9 cellular contexts compared by ENCODE assay signal in genomic region chr7:114663502-114663901, GRCh38.
DNase-seq lines count a peak whose midpoint lies in the region; ATAC-seq and TF ChIP-seq lines count a peak whose summit lies in the region.
"Had no signal": no experiment of that assay in that cellular context is flagged by ENCODE, and none has a peak within 500 bp of the region (broad histone marks: within the 10 kb centered on the region; RNA-seq: fewer than 3 reads in every experiment).

No MANE protein-coding gene starts in this region.

- peak; percentile 38 for DNase-seq in NCI-H146 treated with DMSO at 0.1 percent for 48 hours (lab: John Stamatoyannopoulos, UW; ENCODE audit: unreplicated experiment)
- peak; percentile 59 for DNase-seq in astrocyte of the spinal cord (ENCODE audit: low read depth, low spot score)
- DNase-seq in neural progenitor cell (ENCODE audit: low spot score): peak; percentile 34
- no peak for DNase-seq in stimulated activated naive CD4-positive, alpha-beta T cell treated with Interleukin-2 at 50 U/mL for 16 hours (lab: John Stamatoyannopoulos, UW)
- DNase-seq in activated CD4-positive, CD25-positive, alpha-beta regulatory T cell treated with anti-CD3 and anti-CD28 coated beads, Interleukin-2, amount 50 U/mL, for 72 hours: no peak

- no peaks in the 10 kb centered on the region for H3K9me3 ChIP-seq in neural progenitor cell (ENCODE audit: low read depth)

- H3K9ac ChIP-seq in neural progenitor cell: no peak overlapping the region

- no peaks in the 10 kb centered on the region for H3K27me3 Mint-ChIP-seq in neural progenitor cell (ENCODE audit: insufficient read depth, low read depth)

- no peak overlapping the region for H3K27ac ChIP-seq in neural progenitor cell

- TF ChIP-seq CTCF in astrocyte of the spinal cord (IDR thresholded peaks at IDR 0.05; ENCODE audit: low read depth, low read length): peak; percentile 47
- TF ChIP-seq CTCF in neural progenitor cell (IDR thresholded peaks at IDR 0.05): peak; percentile 59

- no peak overlapping the region for H3K4me3 Mint-ChIP-seq in neural progenitor cell

- no peak overlapping the region for H3K4me3 ChIP-seq in astrocyte of the spinal cord (ENCODE audit: low read depth, low read length)
- H3K4me3 ChIP-seq in neural progenitor cell: no peak overlapping the region
- H3K4me3 ChIP-seq: lung had no signal

- H3K4me1 Mint-ChIP-seq in neural progenitor cell: peaks cover 17% of the 10 kb centered on the region

- peaks cover 10% of the 10 kb centered on the region for H3K4me1 ChIP-seq in neural progenitor cell

- no peak overlapping the region for H3K4me2 ChIP-seq in neural progenitor cell

- H3K27ac Mint-ChIP-seq in neural progenitor cell: no peak overlapping the region

- H4K20me1 ChIP-seq in neural progenitor cell (ENCODE audit: low read depth): no peaks in the 10 kb centered on the region

- H3K27me3 ChIP-seq in neural progenitor cell: no peaks in the 10 kb centered on the region

- no peak overlapping the region for H2AFZ ChIP-seq in neural progenitor cell (replicated peaks)

- in situ Hi-C loops in astrocyte of the spinal cord (cut with HindIII; ENCODE audit: low sequenced_read_pairs): no loop called here

- no peaks in the 10 kb centered on the region for H3F3A ChIP-seq in neural progenitor cell (ENCODE audit: low read depth)

- ATAC-seq in GM18867 (IDR thresholded peaks at IDR 0.05; ENCODE audit: unreplicated experiment) (peak; percentile 55), HG02759 (IDR thresholded peaks at IDR 0.05; ENCODE audit: unreplicated experiment) (no peak), HG03039 (IDR thresholded peaks at IDR 0.05; ENCODE audit: unreplicated experiment) (no peak)

- no peaks in the 10 kb centered on the region for H3K36me3 ChIP-seq in neural progenitor cell

- no peaks in the 10 kb centered on the region for H3K79me2 ChIP-seq in neural progenitor cell (ENCODE audit: low read depth)

- no peaks in the 10 kb centered on the region for H3K36me3 Mint-ChIP-seq in neural progenitor cell

- H3K9me3 Mint-ChIP-seq in neural progenitor cell: no peaks in the 10 kb centered on the region

Comparison
In these comparisons a context has a peak if more than half of its experiments do, and no peak if none do; other contexts are left out.
1. DNase-seq: peak in NCI-H146 treated with DMSO at 0.1 percent for 48 hours (single experiment), astrocyte of the spinal cord (single experiment) and neural progenitor cell (single experiment); none in stimulated activated naive CD4-positive, alpha-beta T cell treated with Interleukin-2 at 50 U/mL for 16 hours (single experiment) and activated CD4-positive, CD25-positive, alpha-beta regulatory T cell treated with anti-CD3 and anti-CD28 coated beads, Interleukin-2, amount 50 U/mL, for 72 hours (single experiment).